Comparison of ENCODE assay signal across 8 cellular contexts in the genomic region with DNA sequence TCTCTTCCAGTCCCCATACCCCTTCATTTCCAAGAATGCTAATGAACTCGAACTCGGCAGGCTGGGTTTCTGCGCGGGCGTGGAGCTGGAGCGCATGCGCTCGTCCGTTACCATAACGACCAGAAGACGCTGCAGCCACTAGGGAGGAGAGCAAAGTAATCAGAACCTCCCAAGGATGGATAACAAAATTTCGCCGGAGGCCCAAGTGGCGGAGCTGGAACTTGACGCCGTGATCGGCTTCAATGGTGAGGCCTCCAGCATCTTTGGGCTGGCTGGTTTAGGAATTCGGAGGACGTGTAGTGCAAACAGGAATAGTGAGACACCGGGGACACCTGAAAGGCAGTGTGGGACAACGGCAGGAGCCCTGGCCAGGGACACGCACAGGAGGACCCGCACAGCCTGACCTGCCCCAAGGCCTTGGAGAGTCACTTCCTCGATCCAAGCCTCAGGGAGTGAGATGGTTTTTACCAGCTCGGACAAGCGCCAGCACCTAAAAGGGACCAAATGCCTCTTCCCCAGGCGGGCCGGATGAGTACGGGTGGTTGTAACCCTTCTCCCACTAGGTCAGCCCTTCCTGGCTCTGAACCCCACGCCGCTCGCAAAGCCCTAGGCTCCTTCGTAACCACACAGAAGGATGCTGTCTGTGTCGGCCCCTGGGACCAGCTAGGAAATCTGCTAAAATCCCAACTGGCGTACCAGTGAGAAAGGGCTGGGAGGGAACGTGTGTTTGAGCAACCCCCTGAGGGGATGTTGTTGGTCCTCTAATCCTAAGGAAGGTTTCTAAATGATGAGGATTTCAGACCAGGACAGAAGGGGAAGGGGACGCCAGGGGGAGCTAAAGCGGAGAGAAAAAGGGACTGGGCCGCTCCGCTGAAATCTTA.
A peak's percentile ranks its signal among the peaks of the same experiment; 100 is the strongest.
DNase-seq lines count a peak whose midpoint lies in the region; ATAC-seq lines count a peak whose summit lies in the region.

A gene with protein sequence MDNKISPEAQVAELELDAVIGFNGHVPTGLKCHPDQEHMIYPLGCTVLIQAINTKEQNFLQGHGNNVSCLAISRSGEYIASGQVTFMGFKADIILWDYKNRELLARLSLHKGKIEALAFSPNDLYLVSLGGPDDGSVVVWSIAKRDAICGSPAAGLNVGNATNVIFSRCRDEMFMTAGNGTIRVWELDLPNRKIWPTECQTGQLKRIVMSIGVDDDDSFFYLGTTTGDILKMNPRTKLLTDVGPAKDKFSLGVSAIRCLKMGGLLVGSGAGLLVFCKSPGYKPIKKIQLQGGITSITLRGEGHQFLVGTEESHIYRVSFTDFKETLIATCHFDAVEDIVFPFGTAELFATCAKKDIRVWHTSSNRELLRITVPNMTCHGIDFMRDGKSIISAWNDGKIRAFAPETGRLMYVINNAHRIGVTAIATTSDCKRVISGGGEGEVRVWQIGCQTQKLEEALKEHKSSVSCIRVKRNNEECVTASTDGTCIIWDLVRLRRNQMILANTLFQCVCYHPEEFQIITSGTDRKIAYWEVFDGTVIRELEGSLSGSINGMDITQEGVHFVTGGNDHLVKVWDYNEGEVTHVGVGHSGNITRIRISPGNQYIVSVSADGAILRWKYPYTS (plus strand): TSS at position 122 of the 881 bp plus-strand sequence. CDS start 54 bp downstream, at position 176.

- peak within 1 kb of the TSS; percentile 40 for H3K27ac ChIP-seq in effector memory CD4-positive, alpha-beta T cell (ENCODE audit: insufficient read depth, low read length, poor library complexity, severe bottlenecking)

- H3K4me1 ChIP-seq in effector memory CD4-positive, alpha-beta T cell (ENCODE audit: control insufficient read depth, insufficient read depth, low read length, poor library complexity, severe bottlenecking): peaks cover 13% of the 10 kb centered on the region

- peak within 1 kb of the TSS; percentile 92 for H3K27ac Mint-ChIP-seq in memory B cell

- ATAC-seq in HG02798 (IDR thresholded peaks at IDR 0.05; ENCODE audit: poor library complexity, unreplicated experiment) (peak; percentile 52), memory B cell (ENCODE audit: low read depth) (peak; percentile 76), GM18870 (IDR thresholded peaks at IDR 0.05; ENCODE audit: unreplicated experiment) (no peak)

- no peaks in the 10 kb centered on the region for H3K36me3 ChIP-seq in effector memory CD4-positive, alpha-beta T cell (ENCODE audit: control insufficient read depth, insufficient read depth, low read length)

- H3K4me1 Mint-ChIP-seq in memory B cell: peaks cover 17% of the 10 kb centered on the region

- no peaks in the 10 kb centered on the region for H3K27me3 ChIP-seq in effector memory CD4-positive, alpha-beta T cell (replicated peaks; ENCODE audit: control insufficient read depth, insufficient read depth, low read length, poor library complexity, severe bottlenecking)

- no peaks in the 10 kb centered on the region for H3K36me3 Mint-ChIP-seq in memory B cell

- H3K9me3 ChIP-seq in effector memory CD4-positive, alpha-beta T cell (ENCODE audit: control insufficient read depth, low read length): no peaks in the 10 kb centered on the region

- H3K9me3 Mint-ChIP-seq in memory B cell: no peaks in the 10 kb centered on the region

- DNase-seq in DMS53 (lab: John Stamatoyannopoulos, UW): peak; percentile 93
- peak; percentile 12 for DNase-seq in NCI-H774 (lab: John Stamatoyannopoulos, UW)
- DNase-seq in activated CD8-positive, alpha-beta memory T cell treated with anti-CD3 and anti-CD28 coated beads for 4 hours (ENCODE audit: low read depth in 2 of 2): peak; percentile 53 to 57
- DNase-seq in effector memory CD4-positive, alpha-beta T cell: peak; percentile 48 to 56 (median 55)
- peak; percentile 66 to 70 for DNase-seq in memory B cell (ENCODE audit: low spot score in 2 of 2)
- peak; percentile 58 to 67 (median 66) for DNase-seq in stimulated activated CD4-positive, alpha-beta T cell treated with anti-CD3 and anti-CD28 coated beads, TNF-alpha, amount 100 ng/mL, for 48 hours (ENCODE audit: low read depth in 3 of 3)

- H3K27me3 Mint-ChIP-seq in memory B cell: no peaks in the 10 kb centered on the region

- peak within 1 kb of the TSS; percentile 94 for H3K4me3 Mint-ChIP-seq in memory B cell

- peak within 1 kb of the TSS; percentile 79 for H3K4me3 ChIP-seq in effector memory CD4-positive, alpha-beta T cell (ENCODE audit: insufficient read depth, low read depth, low read length, poor library complexity, severe bottlenecking)

Comparison
In these comparisons a context has a peak if more than half of its experiments do, and no peak if none do; other contexts are left out.
1. DNase-seq: peak in every context shown above with its lines; median percentile 93 in DMS53; 68 in memory B cell; 66 in stimulated activated CD4-positive, alpha-beta T cell treated with anti-CD3 and anti-CD28 coated beads, TNF-alpha, amount 100 ng/mL, for 48 hours; 55 in activated CD8-positive, alpha-beta memory T cell treated with anti-CD3 and anti-CD28 coated beads for 4 hours; 55 in effector memory CD4-positive, alpha-beta T cell; 12 in NCI-H774.